12 cellular contexts compared by ENCODE assay signal in the genomic region with DNA sequence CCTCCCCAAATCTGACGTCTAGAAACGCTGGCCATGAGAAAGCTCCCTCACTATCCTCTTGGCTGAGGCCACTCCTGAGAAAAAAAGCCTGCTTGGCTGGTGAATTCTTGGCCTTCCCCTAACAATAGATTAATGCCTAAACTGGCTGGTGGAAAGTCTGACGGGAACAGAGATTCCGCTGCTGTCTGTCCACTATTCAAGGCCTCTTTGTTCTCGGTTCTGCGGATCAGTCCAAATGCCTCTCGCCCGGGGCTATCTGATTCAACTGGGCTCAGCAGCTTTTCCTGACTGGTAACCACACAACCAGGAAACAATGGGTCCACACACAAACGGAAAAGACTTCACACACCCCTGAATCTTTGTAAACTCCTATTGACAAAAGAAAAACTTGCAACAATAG. TPM values are rescaled to one million over a fixed set of nuclear protein-coding genes. Genes with fewer than 3 reads are reported as not detected.
DNase-seq lines count a peak whose midpoint lies in the region; ATAC-seq and TF ChIP-seq lines count a peak whose summit lies in the region.
"Had no signal": no experiment of that assay in that cellular context is flagged by ENCODE, and none has a peak within 500 bp of the region (broad histone marks: within the 10 kb centered on the region; RNA-seq: fewer than 3 reads in every experiment).

No MANE protein-coding gene starts in this region.

- TF ChIP-seq CTCF in GM23338 (conservative IDR thresholded peaks at IDR 0.05; ENCODE audit: low read depth in 2 of 2) = no peak
- TF ChIP-seq CTCF in left lung (IDR thresholded peaks at IDR 0.05) = no peak
- no peak for TF ChIP-seq CTCF in GM13976 (IDR thresholded peaks at IDR 0.05; ENCODE audit: borderline replicate concordance, control extremely low read depth, extremely low read depth, insufficient read depth, missing control alignments)

- 0 out of 2 replicates have a peak, but pooled peaks cover 4% of the 10 kb centered on the region for H3K9me2 ChIP-seq in GM23338 (ENCODE audit: insufficient read depth)

- peak overlapping the region; percentile 4; the same call in 1 of the 2 replicates for H3K27ac Mint-ChIP-seq in GM23338
- H3K27ac Mint-ChIP-seq: CD4-positive, CD25-positive, alpha-beta regulatory T cell had no signal

- H4K20me1 ChIP-seq in GM23338 (replicated peaks; ENCODE audit: insufficient read depth) = peaks cover 7% of the 10 kb centered on the region; the same call in 1 of the 2 replicates

- no peak overlapping the region for H2AFZ ChIP-seq in GM23338

- H3K27me3 Mint-ChIP-seq in GM23338 (ENCODE audit: insufficient read depth, low read depth, poor library complexity) = peaks cover 5% of the 10 kb centered on the region
- H3K27me3 Mint-ChIP-seq: CD4-positive, CD25-positive, alpha-beta regulatory T cell had no signal

- no peaks in the 10 kb centered on the region for H3K9me3 ChIP-seq in left lung

- in situ Hi-C loops in GM13976 (cut with MboI; ENCODE audit: low sequenced_read_pairs, unreplicated experiment) = no loop called here

- 0 out of 2 replicates have a peak overlapping the region, but pooled peaks have one; percentile 63 for H3K27ac ChIP-seq in GM23338 (ENCODE audit: low read depth)
- peak overlapping the region in 1 of 2 donors; percentile 9 for H3K27ac ChIP-seq in left lung

- H3K36me3 Mint-ChIP-seq in GM23338 (ENCODE audit: low read depth) = no peaks in the 10 kb centered on the region; the same call in 2 of the 3 replicates
- H3K36me3 Mint-ChIP-seq: CD4-positive, CD25-positive, alpha-beta regulatory T cell; naive thymus-derived CD8-positive, alpha-beta T cell had no signal

- intact Hi-C loops in left lung (cut with DNase I) = no loop called here

- H3K4me3 ChIP-seq in GM23338 (no peak overlapping the region), left lung (no peak overlapping the region)

- peaks cover 87% of the 10 kb centered on the region for H3K79me2 ChIP-seq in GM23338 (replicated peaks; ENCODE audit: insufficient read depth)

- peaks cover 49% of the 10 kb centered on the region for H3K4me1 Mint-ChIP-seq in GM23338
- H3K4me1 Mint-ChIP-seq: naive thymus-derived CD8-positive, alpha-beta T cell had no signal

- 0 out of 2 replicates have a peak overlapping the region, but pooled peaks have one; percentile 8 for H3K4me2 ChIP-seq in GM23338

- H3K4me1 ChIP-seq in GM23338 (ENCODE audit: insufficient read depth) = peaks cover 17% of the 10 kb centered on the region
- H3K4me1 ChIP-seq in left lung = peaks cover 2 to 39% of the 10 kb centered on the region in 2 donors

- ATAC-seq in GM23338 (no peak), left lung (no peak), HG03457 (IDR thresholded peaks at IDR 0.05; ENCODE audit: unreplicated experiment) (no peak)
- ATAC-seq: naive thymus-derived CD8-positive, alpha-beta T cell had no signal

- H3K9me3 Mint-ChIP-seq in GM23338 = no peaks in the 10 kb centered on the region; the same call in 2 of the 3 replicates

- H3K27me3 ChIP-seq in GM23338 (ENCODE audit: insufficient read depth) = no peaks in the 10 kb centered on the region
- no peaks in the 10 kb centered on the region for H3K27me3 ChIP-seq in left lung

- DNase-seq in GM23338 (ENCODE audit: low spot score) (no peak), dermis microvascular lymphatic vessel endothelial cell (ENCODE audit: low read depth in 2 of 2) (peak; percentile 95 to 96), kidney tubule cell (ENCODE audit: low spot score) (peak; percentile 81), retina (peak; percentile 26), left lung (no peak), GM13976 (ENCODE audit: low spot score) (no peak), NCI-H748 (lab: John Stamatoyannopoulos, UW; ENCODE audit: unreplicated experiment) (no peak)
- DNase-seq: activated CD4-positive, CD25-positive, alpha-beta regulatory T cell; activated gamma-delta T cell treated with Interleukin-2 at 50 U/mL for 16 hours; CD4-positive, CD25-positive, alpha-beta regulatory T cell; naive thymus-derived CD8-positive, alpha-beta T cell had no signal

- H3K4me3 Mint-ChIP-seq in GM23338 = no peak overlapping the region
- H3K4me3 Mint-ChIP-seq: CD4-positive, CD25-positive, alpha-beta regulatory T cell; naive thymus-derived CD8-positive, alpha-beta T cell had no signal

- H3K36me3 ChIP-seq in GM23338 (ENCODE audit: insufficient read depth) (no peaks in the 10 kb centered on the region), left lung (no peaks in the 10 kb centered on the region)

- no peaks in the 10 kb centered on the region for H3F3A ChIP-seq in GM23338 (replicated peaks; ENCODE audit: low read depth)

TF ChIP-seq in GM23338, 12 proteins besides CTCF, POLR2A, EP300 and RAD21 (continues in another document):
- TF ChIP-seq NANOG (IDR thresholded peaks at IDR 0.05; ENCODE audit: borderline replicate concordance) (no peak), ZNF331 (CRISPR knock-in tag; IDR thresholded peaks at IDR 0.05; ENCODE audit: low read depth) (no peak), POLR2AphosphoS5 (IDR thresholded peaks at IDR 0.05; ENCODE audit: low read depth) (no peak), JUNB (IDR thresholded peaks at IDR 0.05; ENCODE audit: unreplicated experiment) (no peak), CREB1 (CRISPR knock-in tag; IDR thresholded peaks at IDR 0.05; ENCODE audit: low read depth) (no peak), EZH2 (IDR thresholded peaks at IDR 0.05; ENCODE audit: low read depth, unreplicated experiment) (no peak)
- TF ChIP-seq, protein P1, sequence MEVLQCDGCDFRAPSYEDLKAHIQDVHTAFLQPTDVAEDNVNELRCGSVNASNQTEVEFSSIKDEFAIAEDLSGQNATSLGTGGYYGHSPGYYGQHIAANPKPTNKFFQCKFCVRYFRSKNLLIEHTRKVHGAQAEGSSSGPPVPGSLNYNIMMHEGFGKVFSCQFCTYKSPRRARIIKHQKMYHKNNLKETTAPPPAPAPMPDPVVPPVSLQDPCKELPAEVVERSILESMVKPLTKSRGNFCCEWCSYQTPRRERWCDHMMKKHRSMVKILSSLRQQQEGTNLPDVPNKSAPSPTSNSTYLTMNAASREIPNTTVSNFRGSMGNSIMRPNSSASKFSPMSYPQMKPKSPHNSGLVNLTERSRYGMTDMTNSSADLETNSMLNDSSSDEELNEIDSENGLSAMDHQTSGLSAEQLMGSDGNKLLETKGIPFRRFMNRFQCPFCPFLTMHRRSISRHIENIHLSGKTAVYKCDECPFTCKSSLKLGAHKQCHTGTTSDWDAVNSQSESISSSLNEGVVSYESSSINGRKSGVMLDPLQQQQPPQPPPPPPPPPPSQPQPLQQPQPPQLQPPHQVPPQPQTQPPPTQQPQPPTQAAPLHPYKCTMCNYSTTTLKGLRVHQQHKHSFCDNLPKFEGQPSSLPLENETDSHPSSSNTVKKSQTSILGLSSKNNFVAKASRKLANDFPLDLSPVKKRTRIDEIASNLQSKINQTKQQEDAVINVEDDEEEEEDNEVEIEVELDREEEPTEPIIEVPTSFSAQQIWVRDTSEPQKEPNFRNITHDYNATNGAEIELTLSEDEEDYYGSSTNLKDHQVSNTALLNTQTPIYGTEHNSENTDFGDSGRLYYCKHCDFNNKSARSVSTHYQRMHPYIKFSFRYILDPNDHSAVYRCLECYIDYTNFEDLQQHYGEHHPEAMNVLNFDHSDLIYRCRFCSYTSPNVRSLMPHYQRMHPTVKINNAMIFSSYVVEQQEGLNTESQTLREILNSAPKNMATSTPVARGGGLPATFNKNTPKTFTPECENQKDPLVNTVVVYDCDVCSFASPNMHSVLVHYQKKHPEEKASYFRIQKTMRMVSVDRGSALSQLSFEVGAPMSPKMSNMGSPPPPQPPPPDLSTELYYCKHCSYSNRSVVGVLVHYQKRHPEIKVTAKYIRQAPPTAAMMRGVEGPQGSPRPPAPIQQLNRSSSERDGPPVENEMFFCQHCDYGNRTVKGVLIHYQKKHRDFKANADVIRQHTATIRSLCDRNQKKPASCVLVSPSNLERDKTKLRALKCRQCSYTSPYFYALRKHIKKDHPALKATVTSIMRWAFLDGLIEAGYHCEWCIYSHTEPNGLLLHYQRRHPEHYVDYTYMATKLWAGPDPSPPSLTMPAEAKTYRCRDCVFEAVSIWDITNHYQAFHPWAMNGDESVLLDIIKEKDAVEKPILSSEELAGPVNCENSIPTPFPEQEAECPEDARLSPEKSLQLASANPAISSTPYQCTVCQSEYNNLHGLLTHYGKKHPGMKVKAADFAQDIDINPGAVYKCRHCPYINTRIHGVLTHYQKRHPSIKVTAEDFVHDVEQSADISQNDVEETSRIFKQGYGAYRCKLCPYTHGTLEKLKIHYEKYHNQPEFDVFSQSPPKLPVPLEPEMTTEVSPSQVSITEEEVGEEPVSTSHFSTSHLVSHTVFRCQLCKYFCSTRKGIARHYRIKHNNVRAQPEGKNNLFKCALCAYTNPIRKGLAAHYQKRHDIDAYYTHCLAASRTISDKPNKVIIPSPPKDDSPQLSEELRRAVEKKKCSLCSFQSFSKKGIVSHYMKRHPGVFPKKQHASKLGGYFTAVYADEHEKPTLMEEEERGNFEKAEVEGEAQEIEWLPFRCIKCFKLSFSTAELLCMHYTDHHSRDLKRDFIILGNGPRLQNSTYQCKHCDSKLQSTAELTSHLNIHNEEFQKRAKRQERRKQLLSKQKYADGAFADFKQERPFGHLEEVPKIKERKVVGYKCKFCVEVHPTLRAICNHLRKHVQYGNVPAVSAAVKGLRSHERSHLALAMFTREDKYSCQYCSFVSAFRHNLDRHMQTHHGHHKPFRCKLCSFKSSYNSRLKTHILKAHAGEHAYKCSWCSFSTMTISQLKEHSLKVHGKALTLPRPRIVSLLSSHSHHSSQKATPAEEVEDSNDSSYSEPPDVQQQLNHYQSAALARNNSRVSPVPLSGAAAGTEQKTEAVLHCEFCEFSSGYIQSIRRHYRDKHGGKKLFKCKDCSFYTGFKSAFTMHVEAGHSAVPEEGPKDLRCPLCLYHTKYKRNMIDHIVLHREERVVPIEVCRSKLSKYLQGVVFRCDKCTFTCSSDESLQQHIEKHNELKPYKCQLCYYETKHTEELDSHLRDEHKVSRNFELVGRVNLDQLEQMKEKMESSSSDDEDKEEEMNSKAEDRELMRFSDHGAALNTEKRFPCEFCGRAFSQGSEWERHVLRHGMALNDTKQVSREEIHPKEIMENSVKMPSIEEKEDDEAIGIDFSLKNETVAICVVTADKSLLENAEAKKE (CRISPR knock-in tag; IDR thresholded peaks at IDR 0.05) = no peak
- TF ChIP-seq, protein P2, sequence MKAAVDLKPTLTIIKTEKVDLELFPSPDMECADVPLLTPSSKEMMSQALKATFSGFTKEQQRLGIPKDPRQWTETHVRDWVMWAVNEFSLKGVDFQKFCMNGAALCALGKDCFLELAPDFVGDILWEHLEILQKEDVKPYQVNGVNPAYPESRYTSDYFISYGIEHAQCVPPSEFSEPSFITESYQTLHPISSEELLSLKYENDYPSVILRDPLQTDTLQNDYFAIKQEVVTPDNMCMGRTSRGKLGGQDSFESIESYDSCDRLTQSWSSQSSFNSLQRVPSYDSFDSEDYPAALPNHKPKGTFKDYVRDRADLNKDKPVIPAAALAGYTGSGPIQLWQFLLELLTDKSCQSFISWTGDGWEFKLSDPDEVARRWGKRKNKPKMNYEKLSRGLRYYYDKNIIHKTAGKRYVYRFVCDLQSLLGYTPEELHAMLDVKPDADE (IDR thresholded peaks at IDR 0.05) = no peak

RNA-seq across cellular contexts. Expression of a gene that starts 27.2 kb away (rescaled TPM):
- total RNA-seq in GM23338 (2014; rRNA removed; shearing (Covaris generic)) = 216 and 225 TPM in 2 replicates
- 38.5 and 42.2 TPM in 2 replicates for polyA plus RNA-seq in GM23338 (2016; fragmentation: Nextera tagmentation; extraction: Ambion mirVana)
- total RNA-seq in dermis microvascular lymphatic vessel endothelial cell (195 and 256 TPM in 2 replicates), left lung (100 to 1,000 TPM in 1 of 2 donors, 10 to 100 TPM in 1; 44.8 to 116 TPM)
- polyA plus RNA-seq: CD4-positive, CD25-positive, alpha-beta regulatory T cell had no signal

Comparison
In these comparisons a context has a peak if more than half of its experiments do, and no peak if none do; other contexts are left out.
1. DNase-seq: peak in dermis microvascular lymphatic vessel endothelial cell (2 of 2), kidney tubule cell (single experiment) and retina (single experiment); none in GM23338 (single experiment), left lung (0 of 2), GM13976 (single experiment) and NCI-H748 (single experiment).